Comparison of ENCODE assay signal across 18 cellular contexts in the genomic region with DNA sequence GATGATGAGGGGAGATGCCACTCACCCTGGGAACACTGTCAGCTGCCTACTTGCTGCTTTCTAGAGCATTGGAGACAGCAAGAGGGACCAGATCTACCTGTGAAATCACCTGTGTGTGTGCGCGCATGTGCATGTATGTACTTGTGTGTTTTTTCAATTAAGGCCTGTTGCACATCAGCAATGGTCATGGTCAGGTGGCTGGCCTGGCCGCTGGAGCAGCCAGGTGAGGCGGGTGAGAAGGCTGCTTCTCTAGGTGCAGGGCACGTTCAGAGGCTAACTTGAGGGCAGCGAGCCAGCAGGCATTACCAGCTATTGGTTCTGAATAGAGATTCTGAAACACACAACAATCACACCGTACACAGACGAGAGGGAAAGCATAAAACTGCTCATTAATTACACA.
"Had no signal": no experiment of that assay in that cellular context is flagged by ENCODE, and none has a peak within 500 bp of the region (broad histone marks: within the 10 kb centered on the region; RNA-seq: fewer than 3 reads in every experiment).

No MANE protein-coding gene starts in this region.

- ATAC-seq: activated CD4-positive, CD25-positive, alpha-beta regulatory T cell treated with anti-CD3 and anti-CD28 coated beads, Interleukin-2, amount 50 U/mL, for 24 hours; activated CD8-positive, alpha-beta T cell treated with anti-CD3 and anti-CD28 coated beads, Interleukin-2, amount 10 ng/mL, durations not matched to agents 7 days and 5 days had no signal

- DNase-seq: activated CD4-positive, alpha-beta T cell treated with anti-CD3 and anti-CD28 coated beads, Interleukin-2, amount 10 ng/mL, durations not matched to agents 7 days and 5 days; activated CD8-positive, alpha-beta T cell treated with anti-CD3 and anti-CD28 coated beads, Interleukin-2, amount 10 ng/mL, durations not matched to agents 7 days and 5 days; activated gamma-delta T cell; activated naive CD4-positive, alpha-beta T cell treated with anti-CD3 and anti-CD28 coated beads, Interleukin-2, amount 50 U/mL, for 16 hours; aorta; effector CD4-positive, alpha-beta T cell; foreskin melanocyte; immature natural killer cell; kidney glomerular epithelial cell; right lobe of liver; stimulated activated CD4-positive, alpha-beta T cell treated with anti-CD3 and anti-CD28 coated beads, Interleukin-1b, Interleukin-23, amount 100 ng/mL, for 48 hours had no signal

- H3K4me3 ChIP-seq: hepatocyte, left ventricle myocardium inferior, right lobe of liver, skin epidermis, tibial nerve had no signal

- H3K27me3 ChIP-seq: hepatocyte, right lobe of liver, tibial nerve had no signal

- H3K27ac ChIP-seq: hepatocyte, left ventricle myocardium inferior, parathyroid adenoma, right lobe of liver, skin epidermis, tibial nerve, VCaP had no signal

- H3K36me3 ChIP-seq: left ventricle myocardium inferior, right lobe of liver, tibial nerve had no signal

- H3K4me1 ChIP-seq: parathyroid adenoma, right lobe of liver, tibial nerve had no signal
